1 cellular context compared by ENCODE assay signal in genomic region chrX:154398668-154399526, GRCh38.
TF ChIP-seq lines count a peak whose summit lies in the region.

No MANE protein-coding gene starts in this region.

TF ChIP-seq in K562, 482 proteins besides CTCF, POLR2A, EP300 and RAD21 (continued from another document and continues in another):
- TF ChIP-seq, protein P1, sequence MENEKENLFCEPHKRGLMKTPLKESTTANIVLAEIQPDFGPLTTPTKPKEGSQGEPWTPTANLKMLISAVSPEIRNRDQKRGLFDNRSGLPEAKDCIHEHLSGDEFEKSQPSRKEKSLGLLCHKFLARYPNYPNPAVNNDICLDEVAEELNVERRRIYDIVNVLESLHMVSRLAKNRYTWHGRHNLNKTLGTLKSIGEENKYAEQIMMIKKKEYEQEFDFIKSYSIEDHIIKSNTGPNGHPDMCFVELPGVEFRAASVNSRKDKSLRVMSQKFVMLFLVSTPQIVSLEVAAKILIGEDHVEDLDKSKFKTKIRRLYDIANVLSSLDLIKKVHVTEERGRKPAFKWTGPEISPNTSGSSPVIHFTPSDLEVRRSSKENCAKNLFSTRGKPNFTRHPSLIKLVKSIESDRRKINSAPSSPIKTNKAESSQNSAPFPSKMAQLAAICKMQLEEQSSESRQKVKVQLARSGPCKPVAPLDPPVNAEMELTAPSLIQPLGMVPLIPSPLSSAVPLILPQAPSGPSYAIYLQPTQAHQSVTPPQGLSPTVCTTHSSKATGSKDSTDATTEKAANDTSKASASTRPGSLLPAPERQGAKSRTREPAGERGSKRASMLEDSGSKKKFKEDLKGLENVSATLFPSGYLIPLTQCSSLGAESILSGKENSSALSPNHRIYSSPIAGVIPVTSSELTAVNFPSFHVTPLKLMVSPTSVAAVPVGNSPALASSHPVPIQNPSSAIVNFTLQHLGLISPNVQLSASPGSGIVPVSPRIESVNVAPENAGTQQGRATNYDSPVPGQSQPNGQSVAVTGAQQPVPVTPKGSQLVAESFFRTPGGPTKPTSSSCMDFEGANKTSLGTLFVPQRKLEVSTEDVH (IDR thresholded peaks at IDR 0.05; ENCODE audit: low read depth, partially characterized antibody): peak; percentile 19
- TF ChIP-seq ELF2 (CRISPR knock-in tag; IDR thresholded peaks at IDR 0.05) (no peak), RFX7 (CRISPR knock-in tag; IDR thresholded peaks at IDR 0.05) (no peak; the same call in 1 of the 2 replicates), OTX1 (CRISPR knock-in tag; IDR thresholded peaks at IDR 0.05) (no peak), ZNF311 (CRISPR knock-in tag; IDR thresholded peaks at IDR 0.05) (no peak), RNF219 (CRISPR knock-in tag; IDR thresholded peaks at IDR 0.05) (no peak), NFRKB (IDR thresholded peaks at IDR 0.05; ENCODE audit: low read depth) (0 out of 2 replicates have a peak, but pooled peaks have one; percentile 9), MYC (IDR thresholded peaks at IDR 0.05; ENCODE audit: low read depth, low read length) (peak; percentile 99), MYC (CRISPR knock-in tag; IDR thresholded peaks at IDR 0.05; ENCODE audit: borderline replicate concordance, low read depth) (no peak), TCF7L2 (IDR thresholded peaks at IDR 0.05; ENCODE audit: low read depth, low read length) (no peak), STAT5B (CRISPR knock-in tag; IDR thresholded peaks at IDR 0.05) (no peak), ZBTB26 (CRISPR knock-in tag; IDR thresholded peaks at IDR 0.05) (no peak), ZNF717 (CRISPR knock-in tag; IDR thresholded peaks at IDR 0.05) (no peak), NR4A1 (CRISPR knock-in tag; IDR thresholded peaks at IDR 0.05) (no peak), NR4A1 (tag; IDR thresholded peaks at IDR 0.05) (no peak), CHD1 (IDR thresholded peaks at IDR 0.05; ENCODE audit: low read length) (peak; percentile 85), MXD1 (CRISPR knock-in tag; IDR thresholded peaks at IDR 0.05; ENCODE audit: borderline replicate concordance, poor library complexity, severe bottlenecking) (peak; percentile 34), U2AF2 (optimal IDR thresholded peaks at IDR 0.05; ENCODE audit: low read depth, low read length) (no peak), PURB (CRISPR knock-in tag; IDR thresholded peaks at IDR 0.05; ENCODE audit: low read depth) (no peak), FOXP1 (CRISPR knock-in tag; IDR thresholded peaks at IDR 0.05) (peak; percentile 15; the same call in 1 of the 2 replicates), ZKSCAN8 (CRISPR knock-in tag; IDR thresholded peaks at IDR 0.05) (0 out of 2 replicates have a peak, but pooled peaks have one; percentile 4), RBM14 (IDR thresholded peaks at IDR 0.05; ENCODE audit: borderline replicate concordance, insufficient read depth, low read depth, low read length) (no peak), EWSR1 (IDR thresholded peaks at IDR 0.05; ENCODE audit: borderline replicate concordance, low read depth, partially characterized antibody) (no peak), PTBP1 (IDR thresholded peaks at IDR 0.05; ENCODE audit: low read depth, low read length) (no peak), MECOM (CRISPR knock-in tag; IDR thresholded peaks at IDR 0.05) (no peak), ETV6 (IDR thresholded peaks at IDR 0.05; ENCODE audit: borderline replicate concordance in 1 of 2, low read depth in 2 of 2, low read length in 1 of 2) (no peak), ETV6 (CRISPR knock-in tag; IDR thresholded peaks at IDR 0.05; ENCODE audit: borderline replicate concordance) (no peak)
- TF ChIP-seq, protein P2, sequence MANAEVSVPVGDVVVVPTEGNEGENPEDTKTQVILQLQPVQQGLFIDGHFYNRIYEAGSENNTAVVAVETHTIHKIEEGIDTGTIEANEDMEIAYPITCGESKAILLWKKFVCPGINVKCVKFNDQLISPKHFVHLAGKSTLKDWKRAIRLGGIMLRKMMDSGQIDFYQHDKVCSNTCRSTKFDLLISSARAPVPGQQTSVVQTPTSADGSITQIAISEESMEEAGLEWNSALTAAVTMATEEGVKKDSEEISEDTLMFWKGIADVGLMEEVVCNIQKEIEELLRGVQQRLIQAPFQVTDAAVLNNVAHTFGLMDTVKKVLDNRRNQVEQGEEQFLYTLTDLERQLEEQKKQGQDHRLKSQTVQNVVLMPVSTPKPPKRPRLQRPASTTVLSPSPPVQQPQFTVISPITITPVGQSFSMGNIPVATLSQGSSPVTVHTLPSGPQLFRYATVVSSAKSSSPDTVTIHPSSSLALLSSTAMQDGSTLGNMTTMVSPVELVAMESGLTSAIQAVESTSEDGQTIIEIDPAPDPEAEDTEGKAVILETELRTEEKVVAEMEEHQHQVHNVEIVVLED (CRISPR knock-in tag; IDR thresholded peaks at IDR 0.05): peak; percentile 81
- TF ChIP-seq, protein P3, sequence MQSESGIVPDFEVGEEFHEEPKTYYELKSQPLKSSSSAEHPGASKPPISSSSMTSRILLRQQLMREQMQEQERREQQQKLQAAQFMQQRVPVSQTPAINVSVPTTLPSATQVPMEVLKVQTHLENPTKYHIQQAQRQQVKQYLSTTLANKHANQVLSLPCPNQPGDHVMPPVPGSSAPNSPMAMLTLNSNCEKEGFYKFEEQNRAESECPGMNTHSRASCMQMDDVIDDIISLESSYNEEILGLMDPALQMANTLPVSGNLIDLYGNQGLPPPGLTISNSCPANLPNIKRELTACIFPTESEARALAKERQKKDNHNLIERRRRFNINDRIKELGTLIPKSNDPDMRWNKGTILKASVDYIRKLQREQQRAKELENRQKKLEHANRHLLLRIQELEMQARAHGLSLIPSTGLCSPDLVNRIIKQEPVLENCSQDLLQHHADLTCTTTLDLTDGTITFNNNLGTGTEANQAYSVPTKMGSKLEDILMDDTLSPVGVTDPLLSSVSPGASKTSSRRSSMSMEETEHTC (IDR thresholded peaks at IDR 0.05): no peak
- TF ChIP-seq, protein P4, sequence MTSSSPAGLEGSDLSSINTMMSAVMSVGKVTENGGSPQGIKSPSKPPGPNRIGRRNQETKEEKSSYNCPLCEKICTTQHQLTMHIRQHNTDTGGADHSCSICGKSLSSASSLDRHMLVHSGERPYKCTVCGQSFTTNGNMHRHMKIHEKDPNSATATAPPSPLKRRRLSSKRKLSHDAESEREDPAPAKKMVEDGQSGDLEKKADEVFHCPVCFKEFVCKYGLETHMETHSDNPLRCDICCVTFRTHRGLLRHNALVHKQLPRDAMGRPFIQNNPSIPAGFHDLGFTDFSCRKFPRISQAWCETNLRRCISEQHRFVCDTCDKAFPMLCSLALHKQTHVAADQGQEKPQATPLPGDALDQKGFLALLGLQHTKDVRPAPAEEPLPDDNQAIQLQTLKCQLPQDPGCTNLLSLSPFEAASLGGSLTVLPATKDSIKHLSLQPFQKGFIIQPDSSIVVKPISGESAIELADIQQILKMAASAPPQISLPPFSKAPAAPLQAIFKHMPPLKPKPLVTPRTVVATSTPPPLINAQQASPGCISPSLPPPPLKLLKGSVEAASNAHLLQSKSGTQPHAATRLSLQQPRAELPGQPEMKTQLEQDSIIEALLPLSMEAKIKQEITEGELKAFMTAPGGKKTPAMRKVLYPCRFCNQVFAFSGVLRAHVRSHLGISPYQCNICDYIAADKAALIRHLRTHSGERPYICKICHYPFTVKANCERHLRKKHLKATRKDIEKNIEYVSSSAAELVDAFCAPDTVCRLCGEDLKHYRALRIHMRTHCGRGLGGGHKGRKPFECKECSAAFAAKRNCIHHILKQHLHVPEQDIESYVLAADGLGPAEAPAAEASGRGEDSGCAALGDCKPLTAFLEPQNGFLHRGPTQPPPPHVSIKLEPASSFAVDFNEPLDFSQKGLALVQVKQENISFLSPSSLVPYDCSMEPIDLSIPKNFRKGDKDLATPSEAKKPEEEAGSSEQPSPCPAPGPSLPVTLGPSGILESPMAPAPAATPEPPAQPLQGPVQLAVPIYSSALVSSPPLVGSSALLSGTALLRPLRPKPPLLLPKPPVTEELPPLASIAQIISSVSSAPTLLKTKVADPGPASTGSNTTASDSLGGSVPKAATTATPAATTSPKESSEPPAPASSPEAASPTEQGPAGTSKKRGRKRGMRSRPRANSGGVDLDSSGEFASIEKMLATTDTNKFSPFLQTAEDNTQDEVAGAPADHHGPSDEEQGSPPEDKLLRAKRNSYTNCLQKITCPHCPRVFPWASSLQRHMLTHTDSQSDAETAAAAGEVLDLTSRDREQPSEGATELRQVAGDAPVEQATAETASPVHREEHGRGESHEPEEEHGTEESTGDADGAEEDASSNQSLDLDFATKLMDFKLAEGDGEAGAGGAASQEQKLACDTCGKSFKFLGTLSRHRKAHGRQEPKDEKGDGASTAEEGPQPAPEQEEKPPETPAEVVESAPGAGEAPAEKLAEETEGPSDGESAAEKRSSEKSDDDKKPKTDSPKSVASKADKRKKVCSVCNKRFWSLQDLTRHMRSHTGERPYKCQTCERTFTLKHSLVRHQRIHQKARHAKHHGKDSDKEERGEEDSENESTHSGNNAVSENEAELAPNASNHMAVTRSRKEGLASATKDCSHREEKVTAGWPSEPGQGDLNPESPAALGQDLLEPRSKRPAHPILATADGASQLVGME (CRISPR knock-in tag; IDR thresholded peaks at IDR 0.05): no peak
- TF ChIP-seq, protein P5, sequence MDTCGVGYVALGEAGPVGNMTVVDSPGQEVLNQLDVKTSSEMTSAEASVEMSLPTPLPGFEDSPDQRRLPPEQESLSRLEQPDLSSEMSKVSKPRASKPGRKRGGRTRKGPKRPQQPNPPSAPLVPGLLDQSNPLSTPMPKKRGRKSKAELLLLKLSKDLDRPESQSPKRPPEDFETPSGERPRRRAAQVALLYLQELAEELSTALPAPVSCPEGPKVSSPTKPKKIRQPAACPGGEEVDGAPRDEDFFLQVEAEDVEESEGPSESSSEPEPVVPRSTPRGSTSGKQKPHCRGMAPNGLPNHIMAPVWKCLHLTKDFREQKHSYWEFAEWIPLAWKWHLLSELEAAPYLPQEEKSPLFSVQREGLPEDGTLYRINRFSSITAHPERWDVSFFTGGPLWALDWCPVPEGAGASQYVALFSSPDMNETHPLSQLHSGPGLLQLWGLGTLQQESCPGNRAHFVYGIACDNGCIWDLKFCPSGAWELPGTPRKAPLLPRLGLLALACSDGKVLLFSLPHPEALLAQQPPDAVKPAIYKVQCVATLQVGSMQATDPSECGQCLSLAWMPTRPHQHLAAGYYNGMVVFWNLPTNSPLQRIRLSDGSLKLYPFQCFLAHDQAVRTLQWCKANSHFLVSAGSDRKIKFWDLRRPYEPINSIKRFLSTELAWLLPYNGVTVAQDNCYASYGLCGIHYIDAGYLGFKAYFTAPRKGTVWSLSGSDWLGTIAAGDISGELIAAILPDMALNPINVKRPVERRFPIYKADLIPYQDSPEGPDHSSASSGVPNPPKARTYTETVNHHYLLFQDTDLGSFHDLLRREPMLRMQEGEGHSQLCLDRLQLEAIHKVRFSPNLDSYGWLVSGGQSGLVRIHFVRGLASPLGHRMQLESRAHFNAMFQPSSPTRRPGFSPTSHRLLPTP (IDR thresholded peaks at IDR 0.05; ENCODE audit: borderline replicate concordance, extremely low read depth, insufficient read length): no peak
- TF ChIP-seq, protein P6, sequence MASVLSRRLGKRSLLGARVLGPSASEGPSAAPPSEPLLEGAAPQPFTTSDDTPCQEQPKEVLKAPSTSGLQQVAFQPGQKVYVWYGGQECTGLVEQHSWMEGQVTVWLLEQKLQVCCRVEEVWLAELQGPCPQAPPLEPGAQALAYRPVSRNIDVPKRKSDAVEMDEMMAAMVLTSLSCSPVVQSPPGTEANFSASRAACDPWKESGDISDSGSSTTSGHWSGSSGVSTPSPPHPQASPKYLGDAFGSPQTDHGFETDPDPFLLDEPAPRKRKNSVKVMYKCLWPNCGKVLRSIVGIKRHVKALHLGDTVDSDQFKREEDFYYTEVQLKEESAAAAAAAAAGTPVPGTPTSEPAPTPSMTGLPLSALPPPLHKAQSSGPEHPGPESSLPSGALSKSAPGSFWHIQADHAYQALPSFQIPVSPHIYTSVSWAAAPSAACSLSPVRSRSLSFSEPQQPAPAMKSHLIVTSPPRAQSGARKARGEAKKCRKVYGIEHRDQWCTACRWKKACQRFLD (CRISPR knock-in tag; IDR thresholded peaks at IDR 0.05): no peak
